Comparison of ENCODE assay signal across 1 cellular context in genomic region chrY:13094411-13094810, GRCh38.
TF ChIP-seq lines count a peak whose summit lies in the region.

No MANE protein-coding gene starts in this region.

TF ChIP-seq in WTC11, 78 proteins besides CTCF, POLR2A, EP300 and RAD21 (continued from another document):
- TF ChIP-seq, protein P1, sequence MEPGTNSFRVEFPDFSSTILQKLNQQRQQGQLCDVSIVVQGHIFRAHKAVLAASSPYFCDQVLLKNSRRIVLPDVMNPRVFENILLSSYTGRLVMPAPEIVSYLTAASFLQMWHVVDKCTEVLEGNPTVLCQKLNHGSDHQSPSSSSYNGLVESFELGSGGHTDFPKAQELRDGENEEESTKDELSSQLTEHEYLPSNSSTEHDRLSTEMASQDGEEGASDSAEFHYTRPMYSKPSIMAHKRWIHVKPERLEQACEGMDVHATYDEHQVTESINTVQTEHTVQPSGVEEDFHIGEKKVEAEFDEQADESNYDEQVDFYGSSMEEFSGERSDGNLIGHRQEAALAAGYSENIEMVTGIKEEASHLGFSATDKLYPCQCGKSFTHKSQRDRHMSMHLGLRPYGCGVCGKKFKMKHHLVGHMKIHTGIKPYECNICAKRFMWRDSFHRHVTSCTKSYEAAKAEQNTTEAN (CRISPR knock-in tag; IDR thresholded peaks at IDR 0.05), result no peak
- TF ChIP-seq, protein P2, sequence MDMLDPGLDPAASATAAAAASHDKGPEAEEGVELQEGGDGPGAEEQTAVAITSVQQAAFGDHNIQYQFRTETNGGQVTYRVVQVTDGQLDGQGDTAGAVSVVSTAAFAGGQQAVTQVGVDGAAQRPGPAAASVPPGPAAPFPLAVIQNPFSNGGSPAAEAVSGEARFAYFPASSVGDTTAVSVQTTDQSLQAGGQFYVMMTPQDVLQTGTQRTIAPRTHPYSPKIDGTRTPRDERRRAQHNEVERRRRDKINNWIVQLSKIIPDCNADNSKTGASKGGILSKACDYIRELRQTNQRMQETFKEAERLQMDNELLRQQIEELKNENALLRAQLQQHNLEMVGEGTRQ (CRISPR knock-in tag; IDR thresholded peaks at IDR 0.05), result no peak
- TF ChIP-seq RORB (CRISPR knock-in tag; IDR thresholded peaks at IDR 0.05), result no peak
